Comparison of ENCODE assay signal across 16 cellular contexts in the genomic region with DNA sequence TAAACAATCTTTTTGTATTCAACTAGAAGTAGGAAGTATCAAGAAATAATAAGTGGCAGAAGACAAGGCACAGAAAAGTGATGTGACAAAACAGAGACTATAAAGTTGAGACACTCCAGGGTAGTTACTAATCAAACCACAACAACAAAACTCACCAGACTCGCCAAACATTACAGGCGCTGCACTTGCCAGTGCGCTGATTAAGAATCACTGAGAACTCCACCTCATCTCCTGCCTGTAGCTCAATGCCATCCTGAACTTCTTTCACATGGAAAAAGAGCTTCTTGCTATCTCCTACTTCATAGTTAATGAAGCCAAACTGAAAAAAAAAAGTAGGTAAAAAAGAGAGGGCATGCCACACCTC. TPM values are rescaled to one million over a fixed set of nuclear protein-coding genes. Genes with fewer than 3 reads are reported as not detected.
DNase-seq lines count a peak whose midpoint lies in the region; ATAC-seq and TF ChIP-seq lines count a peak whose summit lies in the region.
"Had no signal": no experiment of that assay in that cellular context is flagged by ENCODE, and none has a peak within 500 bp of the region (broad histone marks: within the 10 kb centered on the region; RNA-seq: fewer than 3 reads in every experiment).

No MANE protein-coding gene starts in this region.

- no peak overlapping the region for H3K4me3 Mint-ChIP-seq in activated CD4-positive, alpha-beta T cell treated with anti-CD3 and anti-CD28 coated beads for 36 hours
- no peak overlapping the region for H3K4me3 Mint-ChIP-seq in chondrocyte (ENCODE audit: unreplicated experiment)
- no peak overlapping the region for H3K4me3 Mint-ChIP-seq in progenitor cell of endocrine pancreas (ENCODE audit: low read depth)

- H3K27me3 Mint-ChIP-seq in activated CD4-positive, alpha-beta T cell treated with anti-CD3 and anti-CD28 coated beads for 36 hours = no peaks in the 10 kb centered on the region
- H3K27me3 Mint-ChIP-seq in chondrocyte (ENCODE audit: low read depth) (no peaks in the 10 kb centered on the region), progenitor cell of endocrine pancreas (no peaks in the 10 kb centered on the region)

- H3K27ac Mint-ChIP-seq in activated CD4-positive, alpha-beta T cell treated with anti-CD3 and anti-CD28 coated beads for 36 hours = peak overlapping the region; percentile 48
- peak overlapping the region; percentile 14 for H3K27ac Mint-ChIP-seq in chondrocyte (ENCODE audit: unreplicated experiment)
- H3K27ac Mint-ChIP-seq in progenitor cell of endocrine pancreas = no peak overlapping the region
- H3K27ac Mint-ChIP-seq: nephron had no signal

- H3K9me3 ChIP-seq in psoas muscle (no peaks in the 10 kb centered on the region), SJCRH30 (replicated peaks) (no peaks in the 10 kb centered on the region)
- H3K9me3 ChIP-seq: tibial nerve had no signal

- 86 to 93% (median 86%) methylated on average over 3 of the region's 3 CpGs for WGBS in psoas muscle, 3 donors

- H3K4me3 ChIP-seq in NB4 (ENCODE audit: low read depth, low read length) (no peak overlapping the region), psoas muscle (no peak overlapping the region), SJCRH30 (no peak overlapping the region)
- H3K4me3 ChIP-seq: cardiac muscle cell, tibial nerve had no signal

- intact Hi-C loops in activated CD4-positive, alpha-beta T cell treated with anti-CD3 and anti-CD28 coated beads for 36 hours (cut with DNase I, micrococcal nuclease) = loop anchor here (5.0 to 10.0 kb wide), 3 partner anchors 372 to 907 kb away; a partner anchor contains a TSS
- intact Hi-C loops in psoas muscle (cut with DNase I) = loop anchor here in 1 of 2 donors (5.0 kb wide), 1 partner anchor 33 kb away; no protein-coding TSS in a partner anchor

- H3K9me3 Mint-ChIP-seq in activated CD4-positive, alpha-beta T cell treated with anti-CD3 and anti-CD28 coated beads for 36 hours (ENCODE audit: low read depth) = no peaks in the 10 kb centered on the region
- H3K9me3 Mint-ChIP-seq in chondrocyte (ENCODE audit: low read depth) (no peaks in the 10 kb centered on the region), progenitor cell of endocrine pancreas (ENCODE audit: low read depth) (no peaks in the 10 kb centered on the region)
- H3K9me3 Mint-ChIP-seq: nephron had no signal

- no peak for TF ChIP-seq POLR2A in NB4 (IDR thresholded peaks at IDR 0.05; ENCODE audit: extremely low read depth, insufficient read length)

- peak overlapping the region; percentile 70 for H3K27ac ChIP-seq in psoas muscle
- H3K27ac ChIP-seq in SJCRH30 = no peak overlapping the region
- H3K27ac ChIP-seq: cardiac muscle cell, tibial nerve, VCaP had no signal

- H3K4me1 ChIP-seq in psoas muscle = peaks cover 43% of the 10 kb centered on the region
- H3K4me1 ChIP-seq in SJCRH30 = peaks cover 6% of the 10 kb centered on the region; the same call in 1 of the 2 replicates

- H3K36me3 Mint-ChIP-seq in activated CD4-positive, alpha-beta T cell treated with anti-CD3 and anti-CD28 coated beads for 36 hours (ENCODE audit: low read depth) = peaks cover 70% of the 10 kb centered on the region
- peaks cover 36% of the 10 kb centered on the region for H3K36me3 Mint-ChIP-seq in chondrocyte (ENCODE audit: low read depth)
- peaks cover 26% of the 10 kb centered on the region for H3K36me3 Mint-ChIP-seq in progenitor cell of endocrine pancreas (ENCODE audit: insufficient read depth)

- DNase-seq in activated CD4-positive, alpha-beta T cell treated with anti-CD3 and anti-CD28 coated beads for 36 hours = no peak
- DNase-seq in activated CD4-positive, alpha-beta T cell treated with anti-CD3 and anti-CD28 coated beads for 1 hour = no peak
- DNase-seq in NB4 (ENCODE audit: low read depth) (peak; percentile 30), chondrocyte (ENCODE audit: low spot score) (no peak), psoas muscle (no peak), SJCRH30 (no peak), NCI-H748 treated with DMSO at 0.1 percent for 48 hours (lab: John Stamatoyannopoulos, UW) (no peak), progenitor cell of endocrine pancreas (ENCODE audit: low spot score, unreplicated experiment) (no peak)
- DNase-seq: 8988T, small intestine had no signal

- CTCF ChIA-PET in activated CD4-positive, alpha-beta T cell treated with anti-CD3 and anti-CD28 coated beads for 36 hours (lab: Charles Lee) = interaction anchor here (1.1 to 1.2 kb wide), 3 partner anchors 12 to 28 kb away, joined by 3 to 5 read pairs (median 4); no protein-coding TSS in a partner anchor

- H3K36me3 ChIP-seq in psoas muscle (ENCODE audit: insufficient read depth in 1 of 2, low read depth in 1 of 2) (peaks cover 8 to 87% of the 10 kb centered on the region in 2 donors), SJCRH30 (peaks cover 91% of the 10 kb centered on the region)

- TF ChIP-seq CTCF in NB4 (IDR thresholded peaks at IDR 0.05; ENCODE audit: low read depth, low read length) (no peak), chondrocyte (IDR thresholded peaks at IDR 0.05) (no peak), psoas muscle (IDR thresholded peaks at IDR 0.05) (no peak), progenitor cell of endocrine pancreas (IDR thresholded peaks at IDR 0.05; ENCODE audit: unreplicated experiment) (no peak)

- peaks cover 24% of the 10 kb centered on the region for H3K4me1 Mint-ChIP-seq in activated CD4-positive, alpha-beta T cell treated with anti-CD3 and anti-CD28 coated beads for 36 hours
- peaks cover 26% of the 10 kb centered on the region for H3K4me1 Mint-ChIP-seq in chondrocyte (ENCODE audit: low read depth)
- H3K4me1 Mint-ChIP-seq in progenitor cell of endocrine pancreas (ENCODE audit: low read depth) = peaks cover 6% of the 10 kb centered on the region

- no peaks in the 10 kb centered on the region for H3K27me3 ChIP-seq in psoas muscle (ENCODE audit: insufficient read depth in 3 of 3, low read length in 2 of 3)
- no peaks in the 10 kb centered on the region for H3K27me3 ChIP-seq in SJCRH30
- H3K27me3 ChIP-seq: cardiac muscle cell, tibial nerve had no signal

- POLR2A ChIA-PET in activated CD4-positive, alpha-beta T cell treated with anti-CD3 and anti-CD28 coated beads for 36 hours (lab: Charles Lee) = no interaction called here

- ATAC-seq in activated CD4-positive, alpha-beta T cell treated with anti-CD3 and anti-CD28 coated beads for 36 hours = no peak
- no peak for ATAC-seq in psoas muscle
- ATAC-seq: SK-N-SH treated with all-trans-retinoic acid at 6 μM for 48 hours had no signal

RNA-seq across cellular contexts. Expression of a gene that starts 2.8 kb away (rescaled TPM):
- total RNA-seq in activated CD4-positive, alpha-beta T cell treated with anti-CD3 and anti-CD28 coated beads for 36 hours = 10 to 100 TPM; 53.0 to 55.0 TPM
- 33.9 to 37.4 TPM (median 36.0 TPM) in 3 replicates for total RNA-seq in chondrocyte
- 1 to 10 TPM; 3.6 to 6.6 (median 5.9) TPM for total RNA-seq in psoas muscle
- polyA plus RNA-seq in psoas muscle = 10 to 100 TPM in 1 of 3 donors, 1 to 10 TPM in 2; 4.3 to 15.8 (median 5.0) TPM
- total RNA-seq in SJCRH30 (2014; rRNA removed; shearing (Covaris generic)) = 69.4 and 74.9 TPM in 2 replicates
- total RNA-seq in progenitor cell of endocrine pancreas = 58.9 and 59.1 TPM in 2 replicates

RNA-seq across cellular contexts. Expression of a gene that starts 24.1 kb away (rescaled TPM):
- under 1 TPM in 1 of 2 experiments, not detected in 1; 0.23 TPM for total RNA-seq in activated CD4-positive, alpha-beta T cell treated with anti-CD3 and anti-CD28 coated beads for 36 hours
- not detected in 3 replicates for total RNA-seq in chondrocyte
- 100 to 1,000 TPM in 2 of 4 donors, 10 to 100 TPM in 2; 73.4 to 289 (median 155) TPM for total RNA-seq in psoas muscle
- 100 to 1,000 TPM in 2 of 3 donors, 1 to 10 TPM in 1; 4.8 to 174 (median 129) TPM for polyA plus RNA-seq in psoas muscle
- total RNA-seq in SJCRH30 (2014; rRNA removed; shearing (Covaris generic)) = not detected in 2 replicates
- not detected in 2 replicates for total RNA-seq in progenitor cell of endocrine pancreas
- total RNA-seq: cardiac muscle cell, liver, tibial nerve had no signal
- polyA plus RNA-seq: cardiac muscle cell had no signal

RNA-seq across cellular contexts. Expression of a gene that starts 38.4 kb away (rescaled TPM):
- total RNA-seq in activated CD4-positive, alpha-beta T cell treated with anti-CD3 and anti-CD28 coated beads for 36 hours = 100 to 1,000 TPM; 458 to 553 TPM
- total RNA-seq in chondrocyte (512 to 540 TPM (median 529 TPM) in 3 replicates), psoas muscle (1,000 to 10,000 TPM; 1,331 to 1,888 (median 1,427) TPM), progenitor cell of endocrine pancreas (606 and 628 TPM in 2 replicates)
- polyA plus RNA-seq in psoas muscle = 1,000 to 10,000 TPM in 1 of 3 donors, 100 to 1,000 TPM in 2; 305 to 1,390 (median 578) TPM
- 674 and 704 TPM in 2 replicates for total RNA-seq in SJCRH30 (2014; rRNA removed; shearing (Covaris generic))

RNA-seq across cellular contexts. Expression of a gene that starts 49.6 kb away (rescaled TPM):
- under 1 TPM; 0.65 to 0.73 TPM for total RNA-seq in activated CD4-positive, alpha-beta T cell treated with anti-CD3 and anti-CD28 coated beads for 36 hours
- total RNA-seq in chondrocyte = 3.0 to 3.8 TPM (median 3.3 TPM) in 3 replicates
- 10 to 100 TPM; 12.6 to 16.4 (median 14.7) TPM for total RNA-seq in psoas muscle
- polyA plus RNA-seq in psoas muscle = 10 to 100 TPM in 1 of 3 donors, 1 to 10 TPM in 2; 1.4 to 18.3 (median 8.7) TPM
- 1.7 and 2.1 TPM in 2 replicates for total RNA-seq in SJCRH30 (2014; rRNA removed; shearing (Covaris generic))
- 10.4 and 10.6 TPM in 2 replicates for total RNA-seq in progenitor cell of endocrine pancreas

Comparison
In these comparisons a context has a peak if more than half of its experiments do, and no peak if none do; other contexts are left out.
1. RNA of a gene that starts 24.1 kb away (total RNA-seq): 73.4 to 289 TPM in psoas muscle; 0.23 TPM in activated CD4-positive, alpha-beta T cell treated with anti-CD3 and anti-CD28 coated beads for 36 hours, not detected in chondrocyte, not detected in SJCRH30 and not detected in progenitor cell of endocrine pancreas; every median in the first group is over 10 times any median in the second.